Comparison of ENCODE assay signal across 18 cellular contexts in genomic region chr4:188411805-188412204, GRCh38.
"Had no signal": no experiment of that assay in that cellular context is flagged by ENCODE, and none has a peak within 500 bp of the region (broad histone marks: within the 10 kb centered on the region; RNA-seq: fewer than 3 reads in every experiment).

No MANE protein-coding gene starts in this region.

- ATAC-seq: heart right ventricle; left lobe of liver; mucosa of descending colon; naive thymus-derived CD8-positive, alpha-beta T cell; right cardiac atrium; stimulated activated memory B cell treated with anti-CD40 and anti-IgM and Interleukin-4, amounts not matched to agents 10 μg/mL and 1 μg/mL and 100 μg/mL, for 72 hours; upper lobe of right lung had no signal

- H3K27ac Mint-ChIP-seq: naive thymus-derived CD8-positive, alpha-beta T cell; stimulated activated memory B cell treated with anti-CD40 and anti-IgM and Interleukin-4, amounts not matched to agents 10 μg/mL and 1 μg/mL and 100 μg/mL, for 72 hours; stimulated activated naive CD8-positive, alpha-beta T cell treated with anti-CD3 and anti-CD28 coated beads, Interleukin-15, Interleukin-2, amounts not matched to agents 100 ng/mL and 50 ng/mL, for 24 hours had no signal

- DNase-seq: colonic mucosa; dermis blood vessel endothelial cell; heart right ventricle; islet precursor cell; mammary epithelial cell; mucosa of descending colon; naive thymus-derived CD8-positive, alpha-beta T cell; stimulated activated CD4-positive, alpha-beta T cell treated with anti-CD3 and anti-CD28 coated beads, Interleukin-15, amount 100 ng/mL, for 24 hours; stimulated activated CD4-positive, alpha-beta T cell treated with anti-CD3 and anti-CD28 coated beads, Interleukin-1b, Interleukin-23, amount 100 ng/mL, for 48 hours; stimulated activated CD4-positive, alpha-beta T cell treated with anti-CD3 and anti-CD28 coated beads, Interleukin-4, amount 100 ng/mL, for 24 hours; upper lobe of right lung had no signal

- H3K36me3 ChIP-seq: colonic mucosa, heart right ventricle, ovary, tibial nerve, upper lobe of right lung, vagina had no signal

- H3K27me3 Mint-ChIP-seq: naive thymus-derived CD8-positive, alpha-beta T cell; stimulated activated memory B cell treated with anti-CD40 and anti-IgM and Interleukin-4, amounts not matched to agents 10 μg/mL and 1 μg/mL and 100 μg/mL, for 72 hours; stimulated activated naive CD8-positive, alpha-beta T cell treated with anti-CD3 and anti-CD28 coated beads, Interleukin-15, Interleukin-2, amounts not matched to agents 100 ng/mL and 50 ng/mL, for 24 hours had no signal

- H3K27me3 ChIP-seq: colonic mucosa, heart right ventricle, ovary, tibial nerve, upper lobe of right lung, vagina had no signal

- H3K4me1 ChIP-seq: colonic mucosa, tibial nerve, upper lobe of right lung, vagina had no signal

- H3K4me3 Mint-ChIP-seq: naive thymus-derived CD8-positive, alpha-beta T cell; stimulated activated memory B cell treated with anti-CD40 and anti-IgM and Interleukin-4, amounts not matched to agents 10 μg/mL and 1 μg/mL and 100 μg/mL, for 72 hours; stimulated activated naive CD8-positive, alpha-beta T cell treated with anti-CD3 and anti-CD28 coated beads, Interleukin-15, Interleukin-2, amounts not matched to agents 100 ng/mL and 50 ng/mL, for 24 hours had no signal

- H3K9me3 ChIP-seq: colonic mucosa, ovary, upper lobe of right lung, vagina had no signal

- H3K27ac ChIP-seq: colonic mucosa, heart right ventricle, ovary, tibial nerve, upper lobe of right lung, vagina had no signal

- H3K4me1 Mint-ChIP-seq: naive thymus-derived CD8-positive, alpha-beta T cell; stimulated activated memory B cell treated with anti-CD40 and anti-IgM and Interleukin-4, amounts not matched to agents 10 μg/mL and 1 μg/mL and 100 μg/mL, for 72 hours had no signal

- H3K36me3 Mint-ChIP-seq: stimulated activated memory B cell treated with anti-CD40 and anti-IgM and Interleukin-4, amounts not matched to agents 10 μg/mL and 1 μg/mL and 100 μg/mL, for 72 hours had no signal

- H3K4me3 ChIP-seq: colonic mucosa, mucosa of descending colon, ovary, tibial nerve, upper lobe of right lung, vagina had no signal
